Comparison of ENCODE assay signal across 16 cellular contexts in genomic region chr3:48331706-48332435, GRCh38. TPM values are rescaled to one million over a fixed set of nuclear protein-coding genes. Genes with fewer than 3 reads are reported as not detected.
"Had no signal": no experiment of that assay in that cellular context is flagged by ENCODE, and none has a peak within 500 bp of the region (broad histone marks: within the 10 kb centered on the region; RNA-seq: fewer than 3 reads in every experiment).

No MANE protein-coding gene starts in this region.

RNA-seq across cellular contexts. Expression of gene SPINK8, which starts 1.6 kb away (rescaled TPM):
- total RNA-seq: activated CD4-positive, alpha-beta memory T cell treated with anti-CD3 and anti-CD28 coated beads, Interleukin-2, amount 10 ng/mL, durations not matched to agents 7 days and 5 days; activated CD4-positive, alpha-beta T cell treated with anti-CD3 and anti-CD28 coated beads for 36 hours; activated CD4-positive, alpha-beta T cell treated with anti-CD3 and anti-CD28 coated beads, Interleukin-2, amount 10 ng/mL, durations not matched to agents 7 days and 5 days; activated CD8-positive, alpha-beta memory T cell treated with anti-CD3 and anti-CD28 coated beads, Interleukin-2, amount 10 ng/mL, durations not matched to agents 7 days and 5 days; activated CD8-positive, alpha-beta T cell treated with anti-CD3 and anti-CD28 coated beads, Interleukin-2, amount 10 ng/mL, durations not matched to agents 7 days and 5 days; activated naive CD8-positive, alpha-beta T cell treated with anti-CD3 and anti-CD28 coated beads, Interleukin-2, amount 10 ng/mL, durations not matched to agents 7 days and 5 days; activated T-helper 2 cell treated with anti-CD3 and anti-CD28 coated beads, Interferon-gamma antibody, Interleukin-2, Interleukin-4, amounts not matched to agents 10 μg/mL and 5 μg/mL and 100 μg/mL, durations not matched to agents 14 hours and 24 hours and 36 hours; ascending aorta; cardiac septum; cerebellum; T-cell; T-helper 1 cell treated with Interleukin-12 subunit alpha and Interleukin-12 subunit beta and Interleukin-4 antibody, amounts not matched to agents 30 ng/mL and 1 ng/mL, for 36 hours; T-helper 17 cell; T-helper 2 cell treated with Interferon-gamma antibody and Interleukin-4, amounts not matched to agents 100 ng/mL and 5 ng/mL, for 36 hours; WTC11 had no signal
- polyA plus RNA-seq: adipose tissue had no signal

RNA-seq across cellular contexts. Expression of gene FBXW12, which starts 40.1 kb away (rescaled TPM):
- total RNA-seq: activated CD4-positive, alpha-beta memory T cell treated with anti-CD3 and anti-CD28 coated beads, Interleukin-2, amount 10 ng/mL, durations not matched to agents 7 days and 5 days; activated CD4-positive, alpha-beta T cell treated with anti-CD3 and anti-CD28 coated beads, Interleukin-2, amount 10 ng/mL, durations not matched to agents 7 days and 5 days; activated CD8-positive, alpha-beta memory T cell treated with anti-CD3 and anti-CD28 coated beads, Interleukin-2, amount 10 ng/mL, durations not matched to agents 7 days and 5 days; activated CD8-positive, alpha-beta T cell treated with anti-CD3 and anti-CD28 coated beads, Interleukin-2, amount 10 ng/mL, durations not matched to agents 7 days and 5 days; activated naive CD8-positive, alpha-beta T cell treated with anti-CD3 and anti-CD28 coated beads, Interleukin-2, amount 10 ng/mL, durations not matched to agents 7 days and 5 days; activated T-helper 2 cell treated with anti-CD3 and anti-CD28 coated beads, Interferon-gamma antibody, Interleukin-2, Interleukin-4, amounts not matched to agents 10 μg/mL and 5 μg/mL and 100 μg/mL, durations not matched to agents 14 hours and 24 hours and 36 hours; ascending aorta; cardiac septum; T-cell; T-helper 1 cell treated with Interleukin-12 subunit alpha and Interleukin-12 subunit beta and Interleukin-4 antibody, amounts not matched to agents 30 ng/mL and 1 ng/mL, for 36 hours; T-helper 17 cell; T-helper 2 cell treated with Interferon-gamma antibody and Interleukin-4, amounts not matched to agents 100 ng/mL and 5 ng/mL, for 36 hours had no signal
